In the genomic region with DNA sequence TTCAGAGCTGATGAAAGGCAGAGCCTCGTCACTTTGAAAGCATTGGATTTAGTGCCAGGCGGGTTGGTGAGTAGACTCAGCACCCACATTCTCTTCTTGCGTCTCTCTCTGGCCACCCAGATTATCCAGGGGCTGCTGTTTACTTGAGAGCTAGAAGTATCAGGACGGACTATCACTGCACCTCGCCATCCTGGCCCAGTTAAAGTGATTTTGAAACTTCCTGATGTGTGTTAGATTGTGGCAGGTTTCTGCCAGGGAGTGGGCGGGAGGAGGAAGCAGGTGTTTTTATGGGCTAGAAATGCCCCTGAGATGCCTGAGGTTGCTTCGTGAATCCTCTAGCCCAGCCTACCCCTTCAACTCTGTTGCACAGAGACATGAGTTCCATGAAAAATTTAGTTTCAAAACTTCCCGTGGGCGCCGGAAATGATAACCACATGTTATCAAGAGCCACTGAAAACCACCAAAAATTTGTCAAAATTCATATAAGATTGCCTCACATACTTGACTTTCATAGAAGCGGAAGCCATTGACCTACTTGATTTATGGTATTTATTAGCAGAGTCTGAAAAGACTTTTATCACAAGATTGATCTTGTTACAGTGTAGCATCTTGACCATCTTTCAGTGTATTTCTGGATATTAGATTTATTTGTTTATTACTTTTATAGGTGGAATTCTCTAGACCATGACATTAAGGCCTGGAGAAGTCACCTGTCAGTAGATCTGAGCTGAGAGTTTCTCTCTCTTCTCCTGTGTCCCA, we compare ENCODE assay signal across 8 cellular contexts.
DNase-seq lines count a peak whose midpoint lies in the region; ATAC-seq and TF ChIP-seq lines count a peak whose summit lies in the region.

No MANE protein-coding gene starts in this region.

- H2BK15ac ChIP-seq in H9 (ENCODE audit: low read depth, low read length): no peak overlapping the region

- H3K23ac ChIP-seq in H9 (ENCODE audit: insufficient read length, low read depth, low read length): no peak overlapping the region

- peak overlapping the region; percentile 6 for H3K4me3 Mint-ChIP-seq in activated naive CD4-positive, alpha-beta T cell treated with anti-CD3 and anti-CD28 coated beads for 36 hours
- H3K4me3 Mint-ChIP-seq in H9: no peak overlapping the region; a peak in 1 of 5 replicates

- intact Hi-C loops in activated naive CD4-positive, alpha-beta T cell treated with anti-CD3 and anti-CD28 coated beads for 36 hours (cut with micrococcal nuclease): loop anchor here (10.0 kb wide), 1 partner anchor 689 kb away; a partner anchor contains a TSS
- intact Hi-C loops in spleen (cut with DNase I; ENCODE audit: low total_unique reads): no loop called here

- no peak overlapping the region for H2AK5ac ChIP-seq in H9 (ENCODE audit: insufficient read length, low read length)

- H3K27ac ChIP-seq in spleen: peak overlapping the region; percentile 72 to 94 (median 86)
- no peak overlapping the region for H3K27ac ChIP-seq in H9 (ENCODE audit: insufficient read length, low read depth, low read length)

- CTCF ChIA-PET in activated naive CD4-positive, alpha-beta T cell treated with anti-CD3 and anti-CD28 coated beads for 36 hours (lab: Charles Lee): interaction anchor here (0.8 to 1.3 kb wide), 3 partner anchors 23 to 504 kb away, joined by 3 read pairs; no protein-coding TSS in a partner anchor

- no peak for TF ChIP-seq POLR2A in spleen (IDR thresholded peaks at IDR 0.05)

- H3K23me2 ChIP-seq in H9 (ENCODE audit: insufficient read length, low read depth, low read length, poor library complexity, severe bottlenecking): no peaks in the 10 kb centered on the region

- no peak overlapping the region for H3K56ac ChIP-seq in H9 (ENCODE audit: insufficient read length, low read depth, low read length)

- H3K14ac ChIP-seq in H9 (ENCODE audit: insufficient read depth, low read length): no peak overlapping the region

- TF ChIP-seq CTCF in spleen (IDR thresholded peaks at IDR 0.05 in 8 of 11, conservative IDR thresholded peaks at IDR 0.05 in 3 of 11) (no peak), H9 (conservative IDR thresholded peaks at IDR 0.05) (no peak)

- no peak overlapping the region for H2AFZ ChIP-seq in H9 (ENCODE audit: low read length)

- H3K27me3 ChIP-seq in spleen (replicated peaks in 1 of 7): no peaks in the 10 kb centered on the region
- no peaks in the 10 kb centered on the region for H3K27me3 ChIP-seq in H9 (ENCODE audit: insufficient read depth, low read length)

- no peaks in the 10 kb centered on the region for H3K36me3 Mint-ChIP-seq in activated naive CD4-positive, alpha-beta T cell treated with anti-CD3 and anti-CD28 coated beads for 36 hours (ENCODE audit: low read depth)
- H3K36me3 Mint-ChIP-seq in H9 (ENCODE audit: insufficient read depth in 1 of 3, low read depth in 3 of 3): no peaks in the 10 kb centered on the region

- H3K4me2 ChIP-seq in H9 (ENCODE audit: insufficient read depth, insufficient read length, low read length): no peak overlapping the region

- no peak overlapping the region for H4K5ac ChIP-seq in H9 (ENCODE audit: insufficient read length, low read depth, low read length)

- no peaks in the 10 kb centered on the region for H4K20me1 ChIP-seq in H9 (ENCODE audit: control insufficient read depth, insufficient read depth, insufficient read length)

- H3K9me3 ChIP-seq in spleen (no peaks in the 10 kb centered on the region), H9 (ENCODE audit: control insufficient read depth, low read depth, low read length) (no peaks in the 10 kb centered on the region)

- no peaks in the 10 kb centered on the region for H3K9me3 Mint-ChIP-seq in activated naive CD4-positive, alpha-beta T cell treated with anti-CD3 and anti-CD28 coated beads for 36 hours
- no peaks in the 10 kb centered on the region for H3K9me3 Mint-ChIP-seq in H9

- peaks cover 37 to 86% (median 59%) of the 10 kb centered on the region in 6 donors for H3K4me1 ChIP-seq in spleen
- no peaks in the 10 kb centered on the region for H3K4me1 ChIP-seq in H9 (ENCODE audit: insufficient read depth, low read length)

- peaks cover 75% of the 10 kb centered on the region for H3K4me1 Mint-ChIP-seq in activated naive CD4-positive, alpha-beta T cell treated with anti-CD3 and anti-CD28 coated beads for 36 hours (ENCODE audit: low read depth)
- peaks cover 20 to 22% of the 10 kb centered on the region in 2 experiments for H3K4me1 Mint-ChIP-seq in H9

- H3K18ac ChIP-seq in H9 (ENCODE audit: insufficient read length, low read depth, low read length): no peak overlapping the region

- peak overlapping the region; percentile 70 for H3K27ac Mint-ChIP-seq in activated naive CD4-positive, alpha-beta T cell treated with anti-CD3 and anti-CD28 coated beads for 36 hours
- no peak overlapping the region; a peak in 2 of 7 replicates for H3K27ac Mint-ChIP-seq in H9

- H3K79me2 ChIP-seq in H9 (ENCODE audit: insufficient read depth, low read length): no peaks in the 10 kb centered on the region

- no peak overlapping the region for H3K9ac ChIP-seq in H9 (ENCODE audit: extremely low read depth, insufficient read length, low read length)

- no peak overlapping the region for H3T11ph ChIP-seq in H9 (ENCODE audit: low read length)

- ATAC-seq in HG03095 (IDR thresholded peaks at IDR 0.05; ENCODE audit: unreplicated experiment) (no peak), GM21737 (IDR thresholded peaks at IDR 0.05; ENCODE audit: unreplicated experiment) (no peak), HG02588 (IDR thresholded peaks at IDR 0.05; ENCODE audit: unreplicated experiment) (no peak)

- no peaks in the 10 kb centered on the region for H3K27me3 Mint-ChIP-seq in activated naive CD4-positive, alpha-beta T cell treated with anti-CD3 and anti-CD28 coated beads for 36 hours (ENCODE audit: low read depth)
- H3K27me3 Mint-ChIP-seq in H9 (ENCODE audit: low read depth): no peaks in the 10 kb centered on the region; the same call in 1 of the 2 replicates

- H2BK5ac ChIP-seq in H9 (ENCODE audit: insufficient read length, low read length): no peak overlapping the region

- no peaks in the 10 kb centered on the region for H3K79me1 ChIP-seq in H9 (ENCODE audit: insufficient read depth, low read depth, low read length, poor library complexity, severe bottlenecking)

- H3K4me3 ChIP-seq in spleen: no peak overlapping the region

- H2BK120ac ChIP-seq in H9 (ENCODE audit: low read depth, low read length, poor library complexity, severe bottlenecking): no peak overlapping the region

- no peaks in the 10 kb centered on the region for H3K36me3 ChIP-seq in spleen

- H4K8ac ChIP-seq in H9 (replicated peaks; ENCODE audit: insufficient read length, low read depth, low read length): no peak overlapping the region

- peak; percentile 10 for DNase-seq in EL
- DNase-seq in NOMO-1 treated with DMSO at 0.1 percent for 48 hours (lab: John Stamatoyannopoulos, UW; ENCODE audit: unreplicated experiment): peak; percentile 78
- peak; percentile 79 for DNase-seq in activated naive CD4-positive, alpha-beta T cell treated with anti-CD3 and anti-CD28 coated beads for 36 hours
- DNase-seq in spleen: peak; percentile 78
- DNase-seq in H9: no peak

- no peak overlapping the region for H4K91ac ChIP-seq in H9 (ENCODE audit: insufficient read length, low read depth, low read length)

- 28 to 49% (median 40%) methylated on average over 11 of the region's 11 CpGs for WGBS in spleen, 5 donors
- WGBS in H9 (ENCODE audit: extremely low coverage, insufficient read length, low lambda C conversion rate): no CpG with 5 or more reads among the region's 11 CpGs

- H2BK12ac ChIP-seq in H9 (ENCODE audit: insufficient read length, low read depth, low read length): no peak overlapping the region

- no peak overlapping the region for H3K4ac ChIP-seq in H9 (ENCODE audit: low read depth, low read length)

- H2BK20ac ChIP-seq in H9 (ENCODE audit: low read depth, low read length, poor library complexity, severe bottlenecking): no peak overlapping the region
